ENCODE assay signal across 17 cellular contexts in genomic region chr6:32047539-32047854, GRCh38. TPM values are rescaled to one million over a fixed set of nuclear protein-coding genes. Genes with fewer than 3 reads are reported as not detected.
DNase-seq lines count a peak whose midpoint lies in the region; ATAC-seq and TF ChIP-seq lines count a peak whose summit lies in the region.
"Had no signal": no experiment of that assay in that cellular context is flagged by ENCODE, and none has a peak within 500 bp of the region (broad histone marks: within the 10 kb centered on the region; RNA-seq: fewer than 3 reads in every experiment).

No MANE protein-coding gene starts in this region.

- no peak for TF ChIP-seq POLR2A in gastrocnemius medialis (IDR thresholded peaks at IDR 0.05)

- DNase-seq in CD14-positive monocyte (ENCODE audit: low spot score) (peak; percentile 44), adipocyte (ENCODE audit: low read depth) (no peak), right atrium auricular region (ENCODE audit: low spot score) (no peak), gastrocnemius medialis (no peak), mesendoderm (no peak), GDM1 (lab: John Stamatoyannopoulos, UW) (no peak)
- no peak for DNase-seq in stimulated activated naive CD4-positive, alpha-beta T cell (lab: John Stamatoyannopoulos, UW)
- DNase-seq: NCI-H2029 treated with DMSO at 0.1 percent for 48 hours had no signal

- no peak overlapping the region for H2AK5ac ChIP-seq in mesendoderm (ENCODE audit: low read length)

- H3K79me2 ChIP-seq in mesendoderm (ENCODE audit: control insufficient read depth, insufficient read depth, low read length): no peaks in the 10 kb centered on the region

- H4K5ac ChIP-seq in mesendoderm (ENCODE audit: low read length): no peak overlapping the region

- H3K9ac ChIP-seq in adipocyte (ENCODE audit: low read length): peak overlapping the region; percentile 78
- H3K9ac ChIP-seq in mesendoderm (ENCODE audit: low read length): no peak overlapping the region

- WGBS in mesendoderm (ENCODE audit: extremely low coverage, insufficient coverage, low lambda C conversion rate): no CpG with 5 or more reads among the region's 6 CpGs

- no peak overlapping the region for H2BK15ac ChIP-seq in mesendoderm (replicated peaks; ENCODE audit: low read depth)

- H3K4me1 ChIP-seq in adipocyte (ENCODE audit: control insufficient read depth, insufficient read depth, low read length) (peaks cover 22% of the 10 kb centered on the region), right atrium auricular region (peaks cover 0 to 28% of the 10 kb centered on the region in 2 donors), gastrocnemius medialis (peaks cover 0 to 6% of the 10 kb centered on the region in 2 donors), mesendoderm (ENCODE audit: control insufficient read depth, low read depth, low read length) (no peaks in the 10 kb centered on the region)
- H3K4me1 ChIP-seq: colonic mucosa, prostate gland had no signal

- H3K36me3 Mint-ChIP-seq in CD14-positive monocyte: no peaks in the 10 kb centered on the region
- H3K36me3 Mint-ChIP-seq: activated CD8-positive, alpha-beta memory T cell treated with anti-CD3 and anti-CD28 coated beads, Interleukin-2, amount 10 ng/mL, durations not matched to agents 7 days and 5 days; natural killer cell treated with Interleukin-12 subunit alpha and Interleukin-12 subunit beta and Interleukin-15 and Interleukin-18, amount 100 ng/mL, for 72 hours had no signal

- no peaks in the 10 kb centered on the region for H3K27me3 ChIP-seq in adipocyte (replicated peaks; ENCODE audit: control insufficient read depth, insufficient read depth, low read length)
- H3K27me3 ChIP-seq in right atrium auricular region: no peaks in the 10 kb centered on the region
- no peaks in the 10 kb centered on the region for H3K27me3 ChIP-seq in gastrocnemius medialis
- H3K27me3 ChIP-seq in mesendoderm (ENCODE audit: insufficient read depth, low read length, poor library complexity): no peaks in the 10 kb centered on the region
- H3K27me3 ChIP-seq: colonic mucosa had no signal

- H3K4me1 Mint-ChIP-seq in CD14-positive monocyte: peaks cover 4% of the 10 kb centered on the region
- H3K4me1 Mint-ChIP-seq: activated CD8-positive, alpha-beta memory T cell treated with anti-CD3 and anti-CD28 coated beads, Interleukin-2, amount 10 ng/mL, durations not matched to agents 7 days and 5 days had no signal

- H3K4me2 ChIP-seq in mesendoderm (ENCODE audit: low read length): no peak overlapping the region

- no peak overlapping the region for H3K4me3 ChIP-seq in adipocyte (ENCODE audit: low read length)
- no peak overlapping the region for H3K4me3 ChIP-seq in right atrium auricular region
- no peak overlapping the region for H3K4me3 ChIP-seq in gastrocnemius medialis
- no peak overlapping the region for H3K4me3 ChIP-seq in mesendoderm (ENCODE audit: low read length)
- H3K4me3 ChIP-seq: colonic mucosa, prostate gland had no signal

- H3K4ac ChIP-seq in mesendoderm (ENCODE audit: low read depth, low read length): no peak overlapping the region

- no peaks in the 10 kb centered on the region for H3K9me3 ChIP-seq in adipocyte (ENCODE audit: control insufficient read depth, low read length)
- H3K9me3 ChIP-seq in right atrium auricular region: no peaks in the 10 kb centered on the region
- no peaks in the 10 kb centered on the region for H3K9me3 ChIP-seq in gastrocnemius medialis
- H3K9me3 ChIP-seq: colonic mucosa, prostate gland had no signal

- peak overlapping the region; percentile 79 to 90 for H3K27ac ChIP-seq in right atrium auricular region
- H3K27ac ChIP-seq in gastrocnemius medialis: peak overlapping the region; percentile 17 to 75 (median 69)
- no peak overlapping the region for H3K27ac ChIP-seq in mesendoderm (ENCODE audit: low read depth, low read length)
- H3K27ac ChIP-seq: colonic mucosa, SK-N-MC had no signal

- H3K23ac ChIP-seq in mesendoderm (ENCODE audit: low read length): no peak overlapping the region

- H2BK5ac ChIP-seq in mesendoderm (ENCODE audit: low read length): no peak overlapping the region

- no peak for TF ChIP-seq CTCF in CD14-positive monocyte (IDR thresholded peaks at IDR 0.05)
- no peak for TF ChIP-seq CTCF in right atrium auricular region (IDR thresholded peaks at IDR 0.05)
- no peak for TF ChIP-seq CTCF in gastrocnemius medialis (IDR thresholded peaks at IDR 0.05 in 4 of 5, conservative IDR thresholded peaks at IDR 0.05 in 1 of 5)

- no peaks in the 10 kb centered on the region for H3K79me1 ChIP-seq in mesendoderm (ENCODE audit: low read length)

- H3K4me3 Mint-ChIP-seq in CD14-positive monocyte: no peak overlapping the region
- H3K4me3 Mint-ChIP-seq: activated CD8-positive, alpha-beta memory T cell treated with anti-CD3 and anti-CD28 coated beads, Interleukin-2, amount 10 ng/mL, durations not matched to agents 7 days and 5 days had no signal

- in situ Hi-C loops in gastrocnemius medialis (cut with MboI; ENCODE audit: low sequenced_read_pairs in 4 of 4): no loop called here

- intact Hi-C loops in CD14-positive monocyte (cut with micrococcal nuclease) (no loop called here), gastrocnemius medialis (cut with DNase I; ENCODE audit: low total_unique reads) (loop anchor here (10.0 kb wide), 1 partner anchor 67 kb away; no protein-coding TSS in a partner anchor)

- no peak overlapping the region for H3K56ac ChIP-seq in mesendoderm (ENCODE audit: low read length)

- peaks cover 1 to 3% (median 2%) of the 10 kb centered on the region in 3 donors for H3K27me3 Mint-ChIP-seq in CD14-positive monocyte (ENCODE audit: low read depth in 3 of 3)

- ATAC-seq in gastrocnemius medialis: no peak
- no peak for ATAC-seq in GM21526 (IDR thresholded peaks at IDR 0.05; ENCODE audit: low FRiP score, unreplicated experiment)

- H3K9me3 Mint-ChIP-seq in CD14-positive monocyte: no peaks in the 10 kb centered on the region
- H3K9me3 Mint-ChIP-seq: natural killer cell treated with Interleukin-12 subunit alpha and Interleukin-12 subunit beta and Interleukin-15 and Interleukin-18, amount 100 ng/mL, for 72 hours had no signal

- H3K27ac Mint-ChIP-seq in CD14-positive monocyte: no peak overlapping the region
- H3K27ac Mint-ChIP-seq: activated CD8-positive, alpha-beta memory T cell treated with anti-CD3 and anti-CD28 coated beads, Interleukin-2, amount 10 ng/mL, durations not matched to agents 7 days and 5 days; natural killer cell treated with Interleukin-12 subunit alpha and Interleukin-12 subunit beta and Interleukin-15 and Interleukin-18, amount 100 ng/mL, for 72 hours had no signal

- H3K18ac ChIP-seq in mesendoderm (ENCODE audit: low read length): no peak overlapping the region

- H3K36me3 ChIP-seq in adipocyte (ENCODE audit: control insufficient read depth, insufficient read depth, low read length, severe bottlenecking): no peaks in the 10 kb centered on the region
- H3K36me3 ChIP-seq in right atrium auricular region: no peaks in the 10 kb centered on the region
- no peaks in the 10 kb centered on the region for H3K36me3 ChIP-seq in gastrocnemius medialis
- H3K36me3 ChIP-seq in mesendoderm (ENCODE audit: control insufficient read depth, insufficient read depth, low read length): no peaks in the 10 kb centered on the region
- H3K36me3 ChIP-seq: colonic mucosa, prostate gland had no signal

- no peak overlapping the region for H4K8ac ChIP-seq in mesendoderm (ENCODE audit: low read depth, low read length)

- H2BK120ac ChIP-seq in mesendoderm (ENCODE audit: low read depth, low read length): no peak overlapping the region

RNA-seq across cellular contexts. Expression of gene CYP21A2, which starts 9.3 kb away (rescaled TPM):
- not detected for polyA plus RNA-seq in CD14-positive monocyte
- total RNA-seq in right atrium auricular region (1 to 10 TPM in 1 of 2 donors, under 1 TPM in 1; 0.19 to 1.2 TPM), gastrocnemius medialis (under 1 TPM in 2 of 4 donors, not detected in 2; 0.16 to 0.41 TPM)
- polyA plus RNA-seq in mesendoderm (2013, experiment 1 of 2): 0.10 TPM
- polyA plus RNA-seq in mesendoderm (2013, experiment 2 of 2): 0.11 TPM
- total RNA-seq: glomerular endothelial cell, lung microvascular endothelial cell, OCI-LY7 had no signal

RNA-seq across cellular contexts. Expression of gene C4B, which starts 32.9 kb away (rescaled TPM):
- under 1 TPM in 1 of 2 donors, not detected in 1; 0.18 TPM for polyA plus RNA-seq in CD14-positive monocyte
- 100 to 1,000 TPM; 150 to 241 TPM for total RNA-seq in right atrium auricular region
- 1 to 10 TPM; 2.6 to 8.6 (median 6.9) TPM for total RNA-seq in gastrocnemius medialis
- polyA plus RNA-seq in mesendoderm (2013, experiment 1 of 2): 0.62 TPM
- 0.38 TPM for polyA plus RNA-seq in mesendoderm (2013, experiment 2 of 2)

Comparison
In these comparisons a context has a peak if more than half of its experiments do, and no peak if none do; other contexts are left out.
1. RNA of gene C4B, which starts 32.9 kb away (total RNA-seq): 150 to 241 TPM in right atrium auricular region; 2.6 to 8.6 TPM in gastrocnemius medialis; every median in the first group is over 10 times any median in the second.